ENCODE assay signal across 11 cellular contexts in the genomic region with DNA sequence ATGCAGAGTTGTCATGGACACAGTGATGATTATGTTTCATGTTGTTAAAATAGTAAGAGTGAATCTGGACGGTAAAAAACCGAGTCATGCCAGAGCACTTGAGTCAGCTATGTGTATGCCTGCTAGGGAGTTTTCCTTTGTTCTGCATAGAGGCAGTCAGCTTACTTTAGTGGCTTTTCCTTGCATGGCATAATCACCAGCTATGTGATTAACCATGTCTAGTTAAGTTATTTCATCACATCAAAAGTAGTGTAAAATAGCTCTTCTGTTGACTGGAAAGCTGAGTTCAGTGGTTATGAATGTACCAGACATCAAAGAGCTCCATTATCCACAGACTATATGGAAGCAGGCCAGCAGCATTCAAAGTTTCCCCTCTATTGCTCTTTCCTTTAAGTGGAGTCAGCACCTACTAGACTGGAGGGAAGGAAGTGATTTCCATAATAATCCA.
DNase-seq lines count a peak whose midpoint lies in the region; ATAC-seq and TF ChIP-seq lines count a peak whose summit lies in the region.
"Had no signal": no experiment of that assay in that cellular context is flagged by ENCODE, and none has a peak within 500 bp of the region (broad histone marks: within the 10 kb centered on the region; RNA-seq: fewer than 3 reads in every experiment).

No MANE protein-coding gene starts in this region.

- no peaks in the 10 kb centered on the region for H3K9me3 ChIP-seq in smooth muscle cell (replicated peaks; ENCODE audit: low read depth)
- H3K9me3 ChIP-seq: tibial artery had no signal

- TF ChIP-seq CTCF in smooth muscle cell (IDR thresholded peaks at IDR 0.05; ENCODE audit: borderline replicate concordance, insufficient read depth, poor library complexity, severe bottlenecking) = no peak

- peak overlapping the region; percentile 73 for H3K4me2 ChIP-seq in smooth muscle cell

- peak overlapping the region; percentile 91 for H3K9ac ChIP-seq in smooth muscle cell (ENCODE audit: low read depth)

- H3K27me3 ChIP-seq in smooth muscle cell (ENCODE audit: low read depth) = no peaks in the 10 kb centered on the region
- H3K27me3 ChIP-seq: tibial artery had no signal

- H3K27ac ChIP-seq in smooth muscle cell (ENCODE audit: low read depth) = peak overlapping the region; percentile 99
- H3K27ac ChIP-seq: 22Rv1, tibial artery had no signal

- no peaks in the 10 kb centered on the region for H3K36me3 ChIP-seq in smooth muscle cell (ENCODE audit: low read depth)
- H3K36me3 ChIP-seq: tibial artery had no signal

- peaks cover 10% of the 10 kb centered on the region for H3F3A ChIP-seq in smooth muscle cell (ENCODE audit: low read depth)

- in situ Hi-C loops in G401 (cut with HindIII; ENCODE audit: low sequenced_read_pairs) = no loop called here

- no peaks in the 10 kb centered on the region for H3K79me2 ChIP-seq in smooth muscle cell (ENCODE audit: low read depth)

- H3K4me1 ChIP-seq in smooth muscle cell (ENCODE audit: low read depth) = peaks cover 22% of the 10 kb centered on the region

- no peak for ATAC-seq in GM19324 (IDR thresholded peaks at IDR 0.05; ENCODE audit: low FRiP score, unreplicated experiment)

- no peaks in the 10 kb centered on the region for H4K20me1 ChIP-seq in smooth muscle cell (ENCODE audit: low read depth)

- WGBS in smooth muscle cell (ENCODE audit: low lambda C conversion rate) = 0% methylated on average over 2 of the region's 2 CpGs

- DNase-seq in DMS53 (lab: John Stamatoyannopoulos, UW) (peak; percentile 46), DMS53 treated with DMSO at 0.1 percent for 48 hours (lab: John Stamatoyannopoulos, UW; ENCODE audit: unreplicated experiment) (no peak), amniotic stem cell (lab: John Stamatoyannopoulos, UW) (peak; percentile 28), iPS-NIHi7 (ENCODE audit: extremely low spot score) (peak; percentile 12), smooth muscle cell (lab: John Stamatoyannopoulos, UW; ENCODE audit: unreplicated experiment) (no peak), G401 (ENCODE audit: low spot score) (no peak)
- DNase-seq in stimulated activated CD8-positive, alpha-beta memory T cell treated with anti-CD3 and anti-CD28 coated beads, Interleukin-4, amount 100 ng/mL, for 48 hours = no peak
- DNase-seq: stimulated activated CD4-positive, alpha-beta T cell treated with anti-CD3 and anti-CD28 coated beads, Interleukin-4, amount 100 ng/mL, for 1 hour; tibial artery had no signal

- no peak overlapping the region for H2AFZ ChIP-seq in smooth muscle cell (ENCODE audit: low read depth)

- peak overlapping the region; percentile 7 for H3K4me3 ChIP-seq in smooth muscle cell
- H3K4me3 ChIP-seq: tibial artery had no signal

Comparison
In these comparisons a context has a peak if more than half of its experiments do, and no peak if none do; other contexts are left out.
1. DNase-seq: peak in DMS53 (single experiment), amniotic stem cell (single experiment) and iPS-NIHi7 (single experiment); none in DMS53 treated with DMSO at 0.1 percent for 48 hours (single experiment), smooth muscle cell (single experiment), stimulated activated CD8-positive, alpha-beta memory T cell treated with anti-CD3 and anti-CD28 coated beads, Interleukin-4, amount 100 ng/mL, for 48 hours (single experiment) and G401 (single experiment).